Comparison of ENCODE assay signal across 13 cellular contexts in the genomic region with DNA sequence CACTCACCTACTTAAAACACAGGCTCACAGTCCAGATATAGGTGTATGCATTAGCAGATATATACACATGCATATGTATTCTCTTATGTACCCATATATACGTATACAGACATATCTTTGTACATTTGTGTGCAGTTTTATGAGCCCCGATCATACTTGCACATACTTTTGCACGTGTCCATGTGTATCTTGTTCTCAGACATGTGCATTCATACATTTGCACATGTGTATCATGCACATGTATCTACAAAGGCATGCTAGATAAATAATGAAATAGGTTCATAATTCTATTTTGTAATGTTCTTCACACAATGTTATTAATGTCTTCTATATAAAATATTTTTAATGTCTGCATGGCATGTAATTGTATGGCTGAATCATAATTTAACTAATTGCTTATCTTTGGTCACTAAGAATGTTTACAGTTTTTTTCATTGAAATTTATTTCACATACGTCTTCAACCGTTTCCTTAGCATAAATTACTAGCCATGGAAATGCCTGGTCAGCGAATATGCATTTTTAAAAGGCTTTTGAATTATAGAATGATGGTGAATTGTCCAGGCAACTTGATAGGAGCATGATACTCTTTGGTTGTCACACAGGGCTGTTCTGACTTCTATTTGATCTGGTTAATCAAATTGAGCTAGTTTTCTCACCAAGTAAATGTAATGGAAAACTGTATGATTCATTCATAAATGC. TPM values are rescaled to one million over a fixed set of nuclear protein-coding genes. Genes with fewer than 3 reads are reported as not detected.
DNase-seq lines count a peak whose midpoint lies in the region; TF ChIP-seq lines count a peak whose summit lies in the region.
"Had no signal": no experiment of that assay in that cellular context is flagged by ENCODE, and none has a peak within 500 bp of the region (broad histone marks: within the 10 kb centered on the region; RNA-seq: fewer than 3 reads in every experiment).

No MANE protein-coding gene starts in this region.

- DNase-seq in NCI-H82 (lab: John Stamatoyannopoulos, UW) (peak; percentile 24), NCI-H82 treated with DMSO at 0.1 percent for 48 hours (lab: John Stamatoyannopoulos, UW; ENCODE audit: unreplicated experiment) (no peak), MM.1S (no peak), chondrocyte (ENCODE audit: low spot score) (no peak), progenitor cell of endocrine pancreas (ENCODE audit: low spot score, unreplicated experiment) (no peak), NCI-H1092 (lab: John Stamatoyannopoulos, UW) (no peak), MV-4-11 (lab: John Stamatoyannopoulos, UW) (no peak), NCI-H187 (lab: John Stamatoyannopoulos, UW) (no peak)
- DNase-seq: DMS79; NCI-H1092 treated with DMSO at 0.1 percent for 48 hours; NK-92 treated with Interleukin-12 subunit alpha and Interleukin-12 subunit beta, amount 100 ng/mL, for 24 hours had no signal

- no peaks in the 10 kb centered on the region for H3K36me3 Mint-ChIP-seq in chondrocyte (ENCODE audit: low read depth)
- H3K36me3 Mint-ChIP-seq in progenitor cell of endocrine pancreas (ENCODE audit: insufficient read depth): peaks cover 23% of the 10 kb centered on the region

- H3K27me3 Mint-ChIP-seq in chondrocyte (ENCODE audit: low read depth) (no peaks in the 10 kb centered on the region), progenitor cell of endocrine pancreas (no peaks in the 10 kb centered on the region)

- peaks cover 34% of the 10 kb centered on the region for H3K4me1 Mint-ChIP-seq in chondrocyte (ENCODE audit: low read depth)
- peaks cover 29% of the 10 kb centered on the region for H3K4me1 Mint-ChIP-seq in progenitor cell of endocrine pancreas (ENCODE audit: low read depth)

- H3K27ac Mint-ChIP-seq in chondrocyte (ENCODE audit: unreplicated experiment): peak overlapping the region; percentile 17
- H3K27ac Mint-ChIP-seq in progenitor cell of endocrine pancreas: peak overlapping the region; percentile 96

- peak overlapping the region; percentile 81; the same call in 1 of the 2 replicates for H3K4me2 ChIP-seq in MM.1S (ENCODE audit: low read depth, low read length)

- no peak overlapping the region for H3K4me3 ChIP-seq in MM.1S (ENCODE audit: low read length)

- no peaks in the 10 kb centered on the region for H3K9me3 ChIP-seq in MM.1S (replicated peaks; ENCODE audit: insufficient read depth, low read length)
- H3K9me3 ChIP-seq: gastroesophageal sphincter had no signal

- H3K9ac ChIP-seq in MM.1S (ENCODE audit: low read length): no peak overlapping the region

- H3K27me3 ChIP-seq in MM.1S (replicated peaks; ENCODE audit: insufficient read depth, low read length): no peaks in the 10 kb centered on the region
- H3K27me3 ChIP-seq: gastroesophageal sphincter had no signal

- peaks cover 16% of the 10 kb centered on the region; the same call in 1 of the 2 replicates for H3K4me1 ChIP-seq in MM.1S (ENCODE audit: low read length)

- no peaks in the 10 kb centered on the region for H3K9me2 ChIP-seq in MM.1S (replicated peaks; ENCODE audit: insufficient read depth, low read length)

- TF ChIP-seq CTCF in MM.1S (IDR thresholded peaks at IDR 0.05; ENCODE audit: low read length) (no peak), chondrocyte (IDR thresholded peaks at IDR 0.05) (no peak), progenitor cell of endocrine pancreas (IDR thresholded peaks at IDR 0.05; ENCODE audit: unreplicated experiment) (no peak)

- peaks cover 15% of the 10 kb centered on the region for H3F3A ChIP-seq in MM.1S (ENCODE audit: insufficient read depth, low read length)

- H3K79me2 ChIP-seq in MM.1S (ENCODE audit: low read length): peaks cover 72% of the 10 kb centered on the region

- no peaks in the 10 kb centered on the region for H3K9me3 Mint-ChIP-seq in chondrocyte (ENCODE audit: low read depth)
- H3K9me3 Mint-ChIP-seq in progenitor cell of endocrine pancreas (ENCODE audit: low read depth): peaks cover 10% of the 10 kb centered on the region

- H4K20me1 ChIP-seq in MM.1S (ENCODE audit: insufficient read depth, low read length): peaks cover 7% of the 10 kb centered on the region

- no peaks in the 10 kb centered on the region for H3K36me3 ChIP-seq in MM.1S (replicated peaks; ENCODE audit: insufficient read depth, low read length)
- H3K36me3 ChIP-seq: gastroesophageal sphincter had no signal

- no peak overlapping the region for H2AFZ ChIP-seq in MM.1S (ENCODE audit: low read length)

- H3K27ac ChIP-seq in MM.1S (ENCODE audit: low read length): no peak overlapping the region
- H3K27ac ChIP-seq: 22Rv1 had no signal

- no peak overlapping the region for H3K4me3 Mint-ChIP-seq in chondrocyte (ENCODE audit: unreplicated experiment)
- H3K4me3 Mint-ChIP-seq in progenitor cell of endocrine pancreas (ENCODE audit: low read depth): peak overlapping the region; percentile 90

RNA-seq across cellular contexts. Expression of a gene that starts 2.6 kb away (rescaled TPM):
- total RNA-seq in chondrocyte (62.1 to 64.2 TPM (median 63.8 TPM) in 3 replicates), progenitor cell of endocrine pancreas (228 and 247 TPM in 2 replicates)
